In genomic region chr12:71135812-71136176, GRCh38 we compare ENCODE assay signal across 22 cellular contexts. TPM values are rescaled to one million over a fixed set of nuclear protein-coding genes. Genes with fewer than 3 reads are reported as not detected.
A peak's percentile ranks its signal among the peaks of the same experiment; 100 is the strongest.
DNase-seq lines count a peak whose midpoint lies in the region; ATAC-seq and TF ChIP-seq lines count a peak whose summit lies in the region.
"Had no signal": no experiment of that assay in that cellular context is flagged by ENCODE, and none has a peak within 500 bp of the region (broad histone marks: within the 10 kb centered on the region; RNA-seq: fewer than 3 reads in every experiment).

No MANE protein-coding gene starts in this region.

- no peak for TF ChIP-seq CTCF in GM23338 (conservative IDR thresholded peaks at IDR 0.05; ENCODE audit: low read depth in 2 of 2)
- no peak for TF ChIP-seq CTCF in fibroblast of pulmonary artery (IDR thresholded peaks at IDR 0.05; ENCODE audit: low read length, missing control alignments)
- no peak for TF ChIP-seq CTCF in esophagus squamous epithelium (IDR thresholded peaks at IDR 0.05)

- H3K4me1 ChIP-seq in GM23338 (ENCODE audit: insufficient read depth), result peaks cover 5% of the 10 kb centered on the region
- no peaks in the 10 kb centered on the region for H3K4me1 ChIP-seq in esophagus squamous epithelium
- H3K4me1 ChIP-seq: left ventricle myocardium inferior had no signal

- H3K79me2 ChIP-seq in GM23338 (replicated peaks; ENCODE audit: insufficient read depth), result no peaks in the 10 kb centered on the region

- H3K36me3 ChIP-seq in GM23338 (ENCODE audit: insufficient read depth), result no peaks in the 10 kb centered on the region
- no peaks in the 10 kb centered on the region for H3K36me3 ChIP-seq in esophagus squamous epithelium
- H3K36me3 ChIP-seq: left ventricle myocardium inferior, thoracic aorta had no signal

- no peak overlapping the region for H3K27ac ChIP-seq in GM23338 (ENCODE audit: low read depth)
- H3K27ac ChIP-seq in esophagus squamous epithelium, result no peak overlapping the region
- H3K27ac ChIP-seq: left ventricle myocardium inferior, thoracic aorta had no signal

- H3K27me3 ChIP-seq in GM23338 (ENCODE audit: insufficient read depth), result no peaks in the 10 kb centered on the region
- no peaks in the 10 kb centered on the region for H3K27me3 ChIP-seq in esophagus squamous epithelium

- H3K4me2 ChIP-seq in GM23338, result no peak overlapping the region

- H3K27ac Mint-ChIP-seq in GM23338, result no peak overlapping the region
- H3K27ac Mint-ChIP-seq: activated CD4-positive, alpha-beta T cell treated with anti-CD3 and anti-CD28 coated beads, Interleukin-2, amount 10 ng/mL, durations not matched to agents 7 days and 5 days; activated T-helper 2 cell treated with anti-CD3 and anti-CD28 coated beads, Interferon-gamma antibody, Interleukin-2, Interleukin-4, amounts not matched to agents 10 μg/mL and 5 μg/mL and 100 μg/mL, durations not matched to agents 14 hours and 24 hours and 36 hours; CD4-positive, alpha-beta T cell; effector memory CD8-positive, alpha-beta T cell; nephron progenitor cell had no signal

- H3K4me3 Mint-ChIP-seq in GM23338, result no peak overlapping the region
- H3K4me3 Mint-ChIP-seq: activated CD4-positive, alpha-beta T cell treated with anti-CD3 and anti-CD28 coated beads, Interleukin-2, amount 10 ng/mL, durations not matched to agents 7 days and 5 days; CD4-positive, alpha-beta T cell; effector memory CD8-positive, alpha-beta T cell; nephron progenitor cell had no signal

- no peaks in the 10 kb centered on the region for H3K9me3 Mint-ChIP-seq in GM23338
- H3K9me3 Mint-ChIP-seq: activated CD4-positive, alpha-beta T cell treated with anti-CD3 and anti-CD28 coated beads, Interleukin-2, amount 10 ng/mL, durations not matched to agents 7 days and 5 days; activated T-helper 2 cell treated with anti-CD3 and anti-CD28 coated beads, Interferon-gamma antibody, Interleukin-2, Interleukin-4, amounts not matched to agents 10 μg/mL and 5 μg/mL and 100 μg/mL, durations not matched to agents 14 hours and 24 hours and 36 hours; CD4-positive, alpha-beta T cell; nephron progenitor cell had no signal

- intact Hi-C loops in esophagus squamous epithelium (cut with DNase I), result no loop called here

- no peaks in the 10 kb centered on the region for H4K20me1 ChIP-seq in GM23338 (replicated peaks; ENCODE audit: insufficient read depth)

- peak; percentile 4 for DNase-seq in COR-L47 (lab: John Stamatoyannopoulos, UW)
- DNase-seq in GM23338 (ENCODE audit: low spot score), result peak; percentile 26
- peak; percentile 21 for DNase-seq in NCI-H226
- DNase-seq in fibroblast of pulmonary artery (ENCODE audit: low read depth), result peak; percentile 74
- DNase-seq in activated naive CD4-positive, alpha-beta T cell treated with Interleukin-2 at 50 U/mL for 16 hours, result no peak
- DNase-seq in SIG-M5 (lab: John Stamatoyannopoulos, UW), result no peak
- DNase-seq in esophagus squamous epithelium (lab: John Stamatoyannopoulos, UW), result no peak
- no peak for DNase-seq in DMS79 treated with DMSO at 0.1 percent for 48 hours (lab: John Stamatoyannopoulos, UW)
- DNase-seq: activated CD4-positive, alpha-beta T cell treated with anti-CD3 and anti-CD28 coated beads, Interleukin-2, amount 10 ng/mL, durations not matched to agents 7 days and 5 days; CD4-positive, alpha-beta T cell; effector memory CD8-positive, alpha-beta T cell; EL; left ventricle myocardium inferior; NCI-H1092; NCI-H524 treated with DMSO at 0.1 percent for 48 hours; nephron progenitor cell; posterior cingulate gyrus; Right ventricle myocardium superior; stimulated activated CD4-positive, alpha-beta T cell treated with anti-CD3 and anti-CD28 coated beads, Interleukin-1b, Interleukin-23, amount 100 ng/mL, for 48 hours; stimulated activated naive CD4-positive, alpha-beta T cell had no signal

- peak overlapping the region; percentile 77 for H2AFZ ChIP-seq in GM23338

- TF ChIP-seq POLR2A in esophagus squamous epithelium (IDR thresholded peaks at IDR 0.05), result no peak

- H3K4me3 ChIP-seq in GM23338 (no peak overlapping the region), fibroblast of pulmonary artery (replicated peaks; ENCODE audit: low read depth, low read length) (no peak overlapping the region), esophagus squamous epithelium (no peak overlapping the region)
- H3K4me3 ChIP-seq: left ventricle myocardium inferior, thoracic aorta had no signal

- no peaks in the 10 kb centered on the region for H3K9me3 ChIP-seq in esophagus squamous epithelium
- H3K9me3 ChIP-seq: left ventricle myocardium inferior, thoracic aorta had no signal

- no peaks in the 10 kb centered on the region for H3K36me3 Mint-ChIP-seq in GM23338 (ENCODE audit: low read depth)

- H3K9me2 ChIP-seq in GM23338 (ENCODE audit: insufficient read depth), result no peaks in the 10 kb centered on the region

- H3K27me3 Mint-ChIP-seq in GM23338 (ENCODE audit: insufficient read depth, low read depth, poor library complexity), result no peaks in the 10 kb centered on the region
- H3K27me3 Mint-ChIP-seq: activated CD4-positive, alpha-beta T cell treated with anti-CD3 and anti-CD28 coated beads, Interleukin-2, amount 10 ng/mL, durations not matched to agents 7 days and 5 days; effector memory CD8-positive, alpha-beta T cell had no signal

- no peaks in the 10 kb centered on the region for H3F3A ChIP-seq in GM23338 (replicated peaks; ENCODE audit: low read depth)

- peaks cover 18% of the 10 kb centered on the region; the same call in 2 of the 3 replicates for H3K4me1 Mint-ChIP-seq in GM23338
- H3K4me1 Mint-ChIP-seq: activated CD4-positive, alpha-beta T cell treated with anti-CD3 and anti-CD28 coated beads, Interleukin-2, amount 10 ng/mL, durations not matched to agents 7 days and 5 days had no signal

- peak; percentile 40; the same call in 2 of the 3 replicates for ATAC-seq in GM23338
- ATAC-seq: effector memory CD8-positive, alpha-beta T cell had no signal

- WGBS in esophagus squamous epithelium, 2 donors, result 43 to 46% methylated on average over 3 of the region's 3 CpGs

TF ChIP-seq in GM23338, 12 proteins besides CTCF, POLR2A, EP300 and RAD21:
- TF ChIP-seq ZNF331 (CRISPR knock-in tag; IDR thresholded peaks at IDR 0.05; ENCODE audit: low read depth) (no peak), NANOG (IDR thresholded peaks at IDR 0.05; ENCODE audit: borderline replicate concordance) (no peak), REST (IDR thresholded peaks at IDR 0.05; ENCODE audit: unreplicated experiment) (no peak), JUNB (IDR thresholded peaks at IDR 0.05; ENCODE audit: unreplicated experiment) (no peak), EZH2phosphoT487 (IDR thresholded peaks at IDR 0.05; ENCODE audit: unreplicated experiment) (no peak), POLR2AphosphoS5 (IDR thresholded peaks at IDR 0.05; ENCODE audit: low read depth) (no peak)

RNA-seq across cellular contexts. Expression of gene TSPAN8, which starts 22.0 kb away (rescaled TPM):
- not detected in 2 replicates for total RNA-seq in GM23338 (2014; rRNA removed; shearing (Covaris generic))
- not detected in 2 replicates for polyA plus RNA-seq in GM23338 (2016; fragmentation: Nextera tagmentation; extraction: Ambion mirVana)
- total RNA-seq in esophagus squamous epithelium, result 1 to 10 TPM in 2 of 4 donors, not detected in 2; 2.2 to 3.4 TPM
- total RNA-seq: activated CD4-positive, alpha-beta T cell treated with anti-CD3 and anti-CD28 coated beads, Interleukin-2, amount 10 ng/mL, durations not matched to agents 7 days and 5 days; activated T-helper 2 cell treated with anti-CD3 and anti-CD28 coated beads, Interferon-gamma antibody, Interleukin-2, Interleukin-4, amounts not matched to agents 10 μg/mL and 5 μg/mL and 100 μg/mL, durations not matched to agents 14 hours and 24 hours and 36 hours; CD4-positive, alpha-beta T cell; Right ventricle myocardium superior had no signal

Comparison
In these comparisons a context has a peak if more than half of its experiments do, and no peak if none do; other contexts are left out.
1. DNase-seq: peak in COR-L47 (single experiment), GM23338 (single experiment), NCI-H226 (single experiment) and fibroblast of pulmonary artery (single experiment); none in activated naive CD4-positive, alpha-beta T cell treated with Interleukin-2 at 50 U/mL for 16 hours (single experiment), SIG-M5 (single experiment), esophagus squamous epithelium (single experiment) and DMS79 treated with DMSO at 0.1 percent for 48 hours (single experiment).